Comparison of ENCODE assay signal across 8 cellular contexts in genomic region chr6:55069132-55069781, GRCh38.
A peak's percentile ranks its signal among the peaks of the same experiment; 100 is the strongest.
DNase-seq lines count a peak whose midpoint lies in the region; ATAC-seq and TF ChIP-seq lines count a peak whose summit lies in the region.

No MANE protein-coding gene starts in this region.

- H3K27ac Mint-ChIP-seq in activated CD8-positive, alpha-beta T cell treated with anti-CD3 and anti-CD28 coated beads, Interleukin-2, amount 10 ng/mL, durations not matched to agents 7 days and 5 days: no peak overlapping the region
- no peak overlapping the region for H3K27ac Mint-ChIP-seq in naive thymus-derived CD4-positive, alpha-beta T cell

- TF ChIP-seq CTCF in upper lobe of left lung (IDR thresholded peaks at IDR 0.05): peak in 4 of 6 experiments; percentile 15 to 43 (median 26)

- WGBS in iPS DF 6.9 (ENCODE audit: insufficient coverage, insufficient read length): no CpG with 5 or more reads among the region's 3 CpGs
- 19 to 22% methylated on average over 3 of the region's 3 CpGs for WGBS in upper lobe of left lung, 2 donors

- TF ChIP-seq POLR2A in upper lobe of left lung (IDR thresholded peaks at IDR 0.05): no peak

- no peak for ATAC-seq in activated CD8-positive, alpha-beta T cell treated with anti-CD3 and anti-CD28 coated beads, Interleukin-2, amount 10 ng/mL, durations not matched to agents 7 days and 5 days
- ATAC-seq in upper lobe of left lung (ENCODE audit: low FRiP score in 2 of 2): no peak
- no peak for ATAC-seq in naive thymus-derived CD4-positive, alpha-beta T cell

- no peak overlapping the region for H3K4me3 Mint-ChIP-seq in activated CD8-positive, alpha-beta T cell treated with anti-CD3 and anti-CD28 coated beads, Interleukin-2, amount 10 ng/mL, durations not matched to agents 7 days and 5 days
- H3K4me3 Mint-ChIP-seq in naive thymus-derived CD4-positive, alpha-beta T cell: no peak overlapping the region

- no peaks in the 10 kb centered on the region for H3K36me3 ChIP-seq in iPS DF 6.9 (ENCODE audit: control insufficient read depth, insufficient read depth, low read length)
- no peaks in the 10 kb centered on the region for H3K36me3 ChIP-seq in upper lobe of left lung
- no peaks in the 10 kb centered on the region for H3K36me3 ChIP-seq in naive thymus-derived CD4-positive, alpha-beta T cell (ENCODE audit: control insufficient read depth in 2 of 3, insufficient read depth in 3 of 3, low read length in 3 of 3)

- H3K9me3 ChIP-seq in iPS DF 6.9 (ENCODE audit: control insufficient read depth, insufficient read depth, low read length): no peaks in the 10 kb centered on the region
- no peaks in the 10 kb centered on the region for H3K9me3 ChIP-seq in upper lobe of left lung
- H3K9me3 ChIP-seq in naive thymus-derived CD4-positive, alpha-beta T cell (ENCODE audit: control insufficient read depth in 2 of 3, low read length in 3 of 3): no peaks in the 10 kb centered on the region

- peak; percentile 2 for DNase-seq in NCI-H146 (lab: John Stamatoyannopoulos, UW)
- DNase-seq in NCI-H146 treated with DMSO at 0.1 percent for 48 hours (lab: John Stamatoyannopoulos, UW; ENCODE audit: unreplicated experiment): no peak
- DNase-seq in NAMALWA (ENCODE audit: low spot score): peak; percentile 62
- DNase-seq in activated CD8-positive, alpha-beta T cell treated with anti-CD3 and anti-CD28 coated beads, Interleukin-2, amount 10 ng/mL, durations not matched to agents 7 days and 5 days: peak; percentile 20
- peak; percentile 31 for DNase-seq in iPS DF 6.9 (ENCODE audit: low read depth, low spot score)
- DNase-seq in upper lobe of left lung: no peak
- DNase-seq in 8988T: no peak
- DNase-seq in naive thymus-derived CD4-positive, alpha-beta T cell: no peak

- H3K4me3 ChIP-seq in iPS DF 6.9 (ENCODE audit: low read length) (no peak overlapping the region), upper lobe of left lung (no peak overlapping the region)
- H3K4me3 ChIP-seq in naive thymus-derived CD4-positive, alpha-beta T cell (ENCODE audit: low read length): no peak overlapping the region

- no peaks in the 10 kb centered on the region for H3K27me3 Mint-ChIP-seq in activated CD8-positive, alpha-beta T cell treated with anti-CD3 and anti-CD28 coated beads, Interleukin-2, amount 10 ng/mL, durations not matched to agents 7 days and 5 days (ENCODE audit: low read depth)
- H3K27me3 Mint-ChIP-seq in naive thymus-derived CD4-positive, alpha-beta T cell: no peaks in the 10 kb centered on the region

- H3K27ac ChIP-seq in iPS DF 6.9 (ENCODE audit: low read length) (no peak overlapping the region), upper lobe of left lung (no peak overlapping the region)
- H3K27ac ChIP-seq in naive thymus-derived CD4-positive, alpha-beta T cell (ENCODE audit: low read depth, low read length): no peak overlapping the region

- POLR2A ChIA-PET in activated CD8-positive, alpha-beta T cell treated with anti-CD3 and anti-CD28 coated beads, Interleukin-2, amount 10 ng/mL, durations not matched to agents 7 days and 5 days (lab: Charles Lee): no interaction called here
- POLR2A ChIA-PET in naive thymus-derived CD4-positive, alpha-beta T cell (lab: Charles Lee): no interaction called here

- intact Hi-C loops in naive thymus-derived CD4-positive, alpha-beta T cell (cut with micrococcal nuclease): loop anchor here in 1 of 2 donors (2.0 kb wide), 1 partner anchor 352 kb away; no protein-coding TSS in a partner anchor

- CTCF ChIA-PET in activated CD8-positive, alpha-beta T cell treated with anti-CD3 and anti-CD28 coated beads, Interleukin-2, amount 10 ng/mL, durations not matched to agents 7 days and 5 days (lab: Charles Lee): interaction anchor here (0.7 to 1.3 kb wide), 3 partner anchors 10 to 351 kb away, joined by 3 to 4 read pairs (median 4); no protein-coding TSS in a partner anchor
- CTCF ChIA-PET in naive thymus-derived CD4-positive, alpha-beta T cell (lab: Charles Lee): no interaction called here

- no peak for TF ChIP-seq EP300 in upper lobe of left lung (IDR thresholded peaks at IDR 0.05)

- H3K36me3 Mint-ChIP-seq in activated CD8-positive, alpha-beta T cell treated with anti-CD3 and anti-CD28 coated beads, Interleukin-2, amount 10 ng/mL, durations not matched to agents 7 days and 5 days (ENCODE audit: low read depth): no peaks in the 10 kb centered on the region
- H3K36me3 Mint-ChIP-seq in naive thymus-derived CD4-positive, alpha-beta T cell: no peaks in the 10 kb centered on the region

- H3K27me3 ChIP-seq in iPS DF 6.9 (ENCODE audit: control insufficient read depth, insufficient read depth, low read length) (no peaks in the 10 kb centered on the region), upper lobe of left lung (no peaks in the 10 kb centered on the region)
- no peaks in the 10 kb centered on the region for H3K27me3 ChIP-seq in naive thymus-derived CD4-positive, alpha-beta T cell (ENCODE audit: control insufficient read depth in 2 of 2, insufficient read depth in 2 of 2, low read length in 2 of 2)

- no peaks in the 10 kb centered on the region for H3K9me3 Mint-ChIP-seq in activated CD8-positive, alpha-beta T cell treated with anti-CD3 and anti-CD28 coated beads, Interleukin-2, amount 10 ng/mL, durations not matched to agents 7 days and 5 days (ENCODE audit: insufficient read depth)
- peaks cover 0 to 24% (median 5%) of the 10 kb centered on the region in 11 donors for H3K9me3 Mint-ChIP-seq in naive thymus-derived CD4-positive, alpha-beta T cell

- H3K4me1 ChIP-seq in iPS DF 6.9 (ENCODE audit: control insufficient read depth, insufficient read depth, low read length) (no peaks in the 10 kb centered on the region), upper lobe of left lung (no peaks in the 10 kb centered on the region)
- H3K4me1 ChIP-seq in naive thymus-derived CD4-positive, alpha-beta T cell (ENCODE audit: control insufficient read depth in 2 of 2, insufficient read depth in 2 of 2, low read length in 2 of 2): no peaks in the 10 kb centered on the region

- no peaks in the 10 kb centered on the region for H3K4me1 Mint-ChIP-seq in activated CD8-positive, alpha-beta T cell treated with anti-CD3 and anti-CD28 coated beads, Interleukin-2, amount 10 ng/mL, durations not matched to agents 7 days and 5 days (ENCODE audit: low read depth)
- no peaks in the 10 kb centered on the region for H3K4me1 Mint-ChIP-seq in naive thymus-derived CD4-positive, alpha-beta T cell

Comparison
In these comparisons a context has a peak if more than half of its experiments do, and no peak if none do; other contexts are left out.
1. DNase-seq: peak in NCI-H146 (single experiment), NAMALWA (single experiment), activated CD8-positive, alpha-beta T cell treated with anti-CD3 and anti-CD28 coated beads, Interleukin-2, amount 10 ng/mL, durations not matched to agents 7 days and 5 days (single experiment) and iPS DF 6.9 (single experiment); none in NCI-H146 treated with DMSO at 0.1 percent for 48 hours (single experiment), upper lobe of left lung (0 of 2), 8988T (single experiment) and naive thymus-derived CD4-positive, alpha-beta T cell (0 of 9).